Comparison of ENCODE assay signal across 1 cellular context in the genomic region with DNA sequence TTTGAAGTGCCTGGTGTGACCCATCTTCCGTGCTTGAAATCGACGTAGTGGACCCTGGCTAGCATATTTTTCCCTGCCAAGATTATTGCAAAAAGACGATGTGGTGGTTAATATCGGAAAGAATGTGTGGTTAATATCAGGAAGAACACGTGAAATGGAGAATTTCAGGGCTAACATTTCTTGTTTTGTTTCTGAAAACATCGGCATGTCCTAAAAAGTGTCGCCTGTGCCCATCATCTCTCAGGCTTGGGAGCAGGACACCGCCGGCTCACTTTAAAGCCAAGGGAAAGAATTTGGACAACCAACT.
TF ChIP-seq lines count a peak whose summit lies in the region.

No MANE protein-coding gene starts in this region.

TF ChIP-seq in IMR-90, 13 proteins besides CTCF, POLR2A, EP300 and RAD21:
- TF ChIP-seq NFE2L2 (IDR thresholded peaks at IDR 0.05; ENCODE audit: low read depth, low read length) (no peak), SMC3 (IDR thresholded peaks at IDR 0.05; ENCODE audit: low read depth, low read length) (no peak), MAFK (IDR thresholded peaks at IDR 0.05; ENCODE audit: low read depth, low read length) (no peak), RFX5 (IDR thresholded peaks at IDR 0.05; ENCODE audit: low read depth, low read length) (no peak), CEBPB (IDR thresholded peaks at IDR 0.05; ENCODE audit: low read depth, low read length) (no peak), MXI1 (IDR thresholded peaks at IDR 0.05; ENCODE audit: borderline replicate concordance, low read depth, low read length) (no peak), BHLHE40 (IDR thresholded peaks at IDR 0.05; ENCODE audit: low read depth, low read length) (no peak), RCOR1 (IDR thresholded peaks at IDR 0.05; ENCODE audit: insufficient replicate concordance, low read length) (no peak), CHD1 (IDR thresholded peaks at IDR 0.05; ENCODE audit: low read depth, low read length) (no peak), FOS (IDR thresholded peaks at IDR 0.05; ENCODE audit: low read depth, low read length) (no peak), MAZ (IDR thresholded peaks at IDR 0.05; ENCODE audit: borderline replicate concordance, low read depth, low read length) (no peak)
- TF ChIP-seq, protein P1, sequence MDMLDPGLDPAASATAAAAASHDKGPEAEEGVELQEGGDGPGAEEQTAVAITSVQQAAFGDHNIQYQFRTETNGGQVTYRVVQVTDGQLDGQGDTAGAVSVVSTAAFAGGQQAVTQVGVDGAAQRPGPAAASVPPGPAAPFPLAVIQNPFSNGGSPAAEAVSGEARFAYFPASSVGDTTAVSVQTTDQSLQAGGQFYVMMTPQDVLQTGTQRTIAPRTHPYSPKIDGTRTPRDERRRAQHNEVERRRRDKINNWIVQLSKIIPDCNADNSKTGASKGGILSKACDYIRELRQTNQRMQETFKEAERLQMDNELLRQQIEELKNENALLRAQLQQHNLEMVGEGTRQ (IDR thresholded peaks at IDR 0.05; ENCODE audit: low read depth, low read length), result no peak
- TF ChIP-seq, protein P2, sequence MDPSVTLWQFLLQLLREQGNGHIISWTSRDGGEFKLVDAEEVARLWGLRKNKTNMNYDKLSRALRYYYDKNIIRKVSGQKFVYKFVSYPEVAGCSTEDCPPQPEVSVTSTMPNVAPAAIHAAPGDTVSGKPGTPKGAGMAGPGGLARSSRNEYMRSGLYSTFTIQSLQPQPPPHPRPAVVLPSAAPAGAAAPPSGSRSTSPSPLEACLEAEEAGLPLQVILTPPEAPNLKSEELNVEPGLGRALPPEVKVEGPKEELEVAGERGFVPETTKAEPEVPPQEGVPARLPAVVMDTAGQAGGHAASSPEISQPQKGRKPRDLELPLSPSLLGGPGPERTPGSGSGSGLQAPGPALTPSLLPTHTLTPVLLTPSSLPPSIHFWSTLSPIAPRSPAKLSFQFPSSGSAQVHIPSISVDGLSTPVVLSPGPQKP (IDR thresholded peaks at IDR 0.05; ENCODE audit: borderline replicate concordance, low read depth, low read length), result no peak
